1 cellular context compared by ENCODE assay signal in genomic region chr4:126446917-126447316, GRCh38.
TF ChIP-seq lines count a peak whose summit lies in the region.

No MANE protein-coding gene starts in this region.

TF ChIP-seq in GM23338, 12 proteins besides CTCF, POLR2A, EP300 and RAD21 (continued from another document):
- no peak for TF ChIP-seq ZNF462 (CRISPR knock-in tag; IDR thresholded peaks at IDR 0.05)
- TF ChIP-seq CREB1 (CRISPR knock-in tag; IDR thresholded peaks at IDR 0.05; ENCODE audit: low read depth), result no peak
